ENCODE assay signal across 11 cellular contexts in genomic region chr4:8911311-8912088, GRCh38. TPM values are rescaled to one million over a fixed set of nuclear protein-coding genes. Genes with fewer than 3 reads are reported as not detected.
A peak's percentile ranks its signal among the peaks of the same experiment; 100 is the strongest.
DNase-seq lines count a peak whose midpoint lies in the region; ATAC-seq, FAIRE-seq and TF ChIP-seq lines count a peak whose summit lies in the region.
"Had no signal": no experiment of that assay in that cellular context is flagged by ENCODE, and none has a peak within 500 bp of the region (broad histone marks: within the 10 kb centered on the region; RNA-seq: fewer than 3 reads in every experiment).

No MANE protein-coding gene starts in this region.

- no peaks in the 10 kb centered on the region for H4K20me1 ChIP-seq in osteoblast (ENCODE audit: insufficient read depth, low read length)

- intact Hi-C loops in colonic mucosa (cut with DNase I): no loop called here

- H3K27ac ChIP-seq in colonic mucosa (no peak overlapping the region), osteoblast (ENCODE audit: low read depth, low read length) (no peak overlapping the region), RWPE1 (no peak overlapping the region)

- POLR2A ChIA-PET in RWPE1 (lab: Yijun Ruan, JAX; ENCODE audit: low non-redundant PET): no interaction called here

- H3K9me3 ChIP-seq in colonic mucosa: no peaks in the 10 kb centered on the region
- no peaks in the 10 kb centered on the region for H3K9me3 ChIP-seq in osteoblast (ENCODE audit: low read depth, low read length)

- no peak for TF ChIP-seq CTCF in colonic mucosa (IDR thresholded peaks at IDR 0.05)
- TF ChIP-seq CTCF in osteoblast (IDR thresholded peaks at IDR 0.05; ENCODE audit: extremely low read depth, low read depth, low read length): no peak
- TF ChIP-seq CTCF in RWPE1 (conservative IDR thresholded peaks at IDR 0.05; ENCODE audit: low read depth): no peak

- H3K36me3 ChIP-seq in colonic mucosa: no peaks in the 10 kb centered on the region
- H3K36me3 ChIP-seq in osteoblast (ENCODE audit: insufficient read depth, low read length): no peaks in the 10 kb centered on the region

- H3K27me3 ChIP-seq in colonic mucosa (no peaks in the 10 kb centered on the region), osteoblast (ENCODE audit: insufficient read depth, low read length) (no peaks in the 10 kb centered on the region)

- FAIRE-seq in GM19239 (lab: Jason Lieb, UNC): no peak
- FAIRE-seq: small intestine had no signal

- H3K4me3 ChIP-seq in colonic mucosa (no peak overlapping the region), osteoblast (ENCODE audit: insufficient read depth, low read length) (no peak overlapping the region)

- H3K4me1 ChIP-seq in colonic mucosa (no peaks in the 10 kb centered on the region), osteoblast (ENCODE audit: insufficient read depth, low read length) (no peaks in the 10 kb centered on the region)

- no peak overlapping the region for H3K9ac ChIP-seq in colonic mucosa (ENCODE audit: low read depth in 2 of 2, low read length in 2 of 2)

- CTCF ChIA-PET in RWPE1 (lab: Yijun Ruan, JAX): interaction anchor here (0.8 kb wide), 1 partner anchor 55 kb away, joined by 3 read pairs; no protein-coding TSS in a partner anchor

- H3K4me2 ChIP-seq in osteoblast (ENCODE audit: insufficient read depth, low read length): no peak overlapping the region

- ATAC-seq in GM19395 (IDR thresholded peaks at IDR 0.05; ENCODE audit: unreplicated experiment): no peak
- ATAC-seq in HG03025 (IDR thresholded peaks at IDR 0.05; ENCODE audit: low FRiP score, unreplicated experiment): no peak

- no peak overlapping the region for H2AFZ ChIP-seq in osteoblast (ENCODE audit: low read length)

- H3K79me2 ChIP-seq in osteoblast (ENCODE audit: insufficient read depth, low read length): no peaks in the 10 kb centered on the region

- DNase-seq in D341Med (ENCODE audit: low spot score): peak; percentile 22
- peak; percentile 1 for DNase-seq in GM19239 (ENCODE audit: insufficient read length, low spot score)
- DNase-seq in colonic mucosa: peak; percentile 8
- DNase-seq in osteoblast (ENCODE audit: insufficient read length, low spot score, missing footprints): peak; percentile 90
- no peak for DNase-seq in RWPE1 (ENCODE audit: low spot score)
- DNase-seq in NCI-H748 treated with DMSO at 0.1 percent for 48 hours (lab: John Stamatoyannopoulos, UW): no peak
- DNase-seq: NCI-H146, small intestine had no signal

RNA-seq across cellular contexts. Expression of gene HMX1, which starts 39.9 kb away (rescaled TPM):
- total RNA-seq in colonic mucosa (not detected), osteoblast (not detected in 2 replicates)
- total RNA-seq: myocyte had no signal

Comparison
In these comparisons a context has a peak if more than half of its experiments do, and no peak if none do; other contexts are left out.
1. DNase-seq: peak in D341Med (single experiment), GM19239 (single experiment), colonic mucosa (single experiment) and osteoblast (single experiment); none in RWPE1 (single experiment) and NCI-H748 treated with DMSO at 0.1 percent for 48 hours (single experiment).